1 cellular context compared by ENCODE assay signal in the genomic region with DNA sequence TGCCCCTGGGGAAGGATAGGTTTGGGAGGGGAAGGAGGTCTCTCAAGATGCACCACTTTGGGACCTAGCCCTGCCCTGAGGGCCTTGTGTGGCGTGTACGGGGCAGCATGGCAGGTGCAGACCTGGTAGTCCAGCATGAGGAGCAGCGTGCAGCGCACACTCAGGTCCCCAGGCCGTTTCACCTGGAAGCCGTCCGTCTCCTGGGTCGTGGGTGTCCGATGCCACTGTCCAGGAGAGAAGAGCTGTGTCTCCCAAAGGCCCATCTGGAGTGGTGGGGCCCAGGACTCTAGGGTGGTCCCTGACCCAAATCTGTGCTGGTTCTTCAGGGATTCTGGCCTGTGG.
TF ChIP-seq lines count a peak whose summit lies in the region.

No MANE protein-coding gene starts in this region.

TF ChIP-seq in HEK293T, 16 proteins besides CTCF, POLR2A, EP300 and RAD21:
- no peak for TF ChIP-seq LEF1 (IDR thresholded peaks at IDR 0.05; ENCODE audit: borderline replicate concordance)
- TF ChIP-seq ELF4 (IDR thresholded peaks at IDR 0.05) = no peak
- TF ChIP-seq, protein P1, sequence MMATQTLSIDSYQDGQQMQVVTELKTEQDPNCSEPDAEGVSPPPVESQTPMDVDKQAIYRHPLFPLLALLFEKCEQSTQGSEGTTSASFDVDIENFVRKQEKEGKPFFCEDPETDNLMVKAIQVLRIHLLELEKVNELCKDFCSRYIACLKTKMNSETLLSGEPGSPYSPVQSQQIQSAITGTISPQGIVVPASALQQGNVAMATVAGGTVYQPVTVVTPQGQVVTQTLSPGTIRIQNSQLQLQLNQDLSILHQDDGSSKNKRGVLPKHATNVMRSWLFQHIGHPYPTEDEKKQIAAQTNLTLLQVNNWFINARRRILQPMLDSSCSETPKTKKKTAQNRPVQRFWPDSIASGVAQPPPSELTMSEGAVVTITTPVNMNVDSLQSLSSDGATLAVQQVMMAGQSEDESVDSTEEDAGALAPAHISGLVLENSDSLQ (IDR thresholded peaks at IDR 0.05) = no peak
- no peak for TF ChIP-seq SP1 (IDR thresholded peaks at IDR 0.05)
- no peak for TF ChIP-seq SUZ12 (IDR thresholded peaks at IDR 0.05)
- no peak for TF ChIP-seq BHLHE40 (IDR thresholded peaks at IDR 0.05; ENCODE audit: borderline replicate concordance)
- TF ChIP-seq ZNF384 (IDR thresholded peaks at IDR 0.05) = no peak
- no peak for TF ChIP-seq ARNT (IDR thresholded peaks at IDR 0.05)
- no peak for TF ChIP-seq FOXA1 (IDR thresholded peaks at IDR 0.05)
- no peak for TF ChIP-seq TARDBP (IDR thresholded peaks at IDR 0.05)
- TF ChIP-seq CTBP1 (IDR thresholded peaks at IDR 0.05; ENCODE audit: borderline replicate concordance) = no peak
- TF ChIP-seq FOXK2 (IDR thresholded peaks at IDR 0.05) = no peak
